1 cellular context compared by ENCODE assay signal in genomic region chr15:64095795-64096485, GRCh38.
TF ChIP-seq lines count a peak whose summit lies in the region.

SNX1 (plus strand) TSS chr15:64095982; CDS start chr15:64096014, 32 bp downstream.

TF ChIP-seq in HepG2, 621 proteins besides CTCF, POLR2A, EP300 and RAD21 (continued from another document and continues in another):
- TF ChIP-seq KIAA2018 (CRISPR knock-in tag; IDR thresholded peaks at IDR 0.05; ENCODE audit: borderline replicate concordance) (no peak), PRMT3 (CRISPR knock-in tag; IDR thresholded peaks at IDR 0.05; ENCODE audit: borderline replicate concordance, low read depth) (no peak), CENPT (CRISPR knock-in tag; IDR thresholded peaks at IDR 0.05; ENCODE audit: low read depth) (no peak), ZNF577 (CRISPR knock-in tag; IDR thresholded peaks at IDR 0.05; ENCODE audit: borderline replicate concordance, low read depth) (no peak), ZBTB26 (CRISPR knock-in tag; IDR thresholded peaks at IDR 0.05; ENCODE audit: borderline replicate concordance) (no peak), ZNF75D (CRISPR knock-in tag; IDR thresholded peaks at IDR 0.05; ENCODE audit: borderline replicate concordance) (no peak), ZNF121 (CRISPR knock-in tag; IDR thresholded peaks at IDR 0.05) (no peak), ZNF430 (CRISPR knock-in tag; IDR thresholded peaks at IDR 0.05) (peak; percentile 76), KLF16 (CRISPR knock-in tag; IDR thresholded peaks at IDR 0.05) (peak in 1 of 2 experiments; percentile 91; a peak in 2 of 4 replicates), HMG20A (CRISPR knock-in tag; IDR thresholded peaks at IDR 0.05; ENCODE audit: borderline replicate concordance) (peak; percentile 18; the same call in 1 of the 2 replicates), FOXM1 (CRISPR knock-in tag; IDR thresholded peaks at IDR 0.05) (no peak), MAFF (IDR thresholded peaks at IDR 0.05; ENCODE audit: low read depth, low read length) (no peak), ATAD3A (CRISPR knock-in tag; IDR thresholded peaks at IDR 0.05) (no peak), ZNF296 (CRISPR knock-in tag; conservative IDR thresholded peaks at IDR 0.05) (no peak), ZNF766 (CRISPR knock-in tag; IDR thresholded peaks at IDR 0.05; ENCODE audit: borderline replicate concordance) (no peak), ZNF34 (CRISPR knock-in tag; IDR thresholded peaks at IDR 0.05; ENCODE audit: borderline replicate concordance) (no peak; the same call in 1 of the 2 replicates), ZFP37 (CRISPR knock-in tag; IDR thresholded peaks at IDR 0.05; ENCODE audit: borderline replicate concordance) (no peak), ZNF225 (CRISPR knock-in tag; IDR thresholded peaks at IDR 0.05) (0 out of 2 replicates have a peak, but pooled peaks have one; percentile 46), ADNP (CRISPR knock-in tag; IDR thresholded peaks at IDR 0.05) (no peak), ZNF20 (CRISPR knock-in tag; IDR thresholded peaks at IDR 0.05) (no peak), EZH2 (conservative IDR thresholded peaks at IDR 0.05; ENCODE audit: low read depth, low read length) (no peak), SIN3B (IDR thresholded peaks at IDR 0.05; ENCODE audit: low read length) (peak; percentile 88), ZNF329 (CRISPR knock-in tag; IDR thresholded peaks at IDR 0.05; ENCODE audit: low read depth) (no peak), KDM2A (CRISPR knock-in tag; IDR thresholded peaks at IDR 0.05; ENCODE audit: borderline replicate concordance, low read depth) (peak; percentile 94), MED1 (CRISPR knock-in tag; IDR thresholded peaks at IDR 0.05) (peak; percentile 75), ZNF775 (CRISPR knock-in tag; IDR thresholded peaks at IDR 0.05; ENCODE audit: borderline replicate concordance) (no peak), TFDP2 (CRISPR knock-in tag; IDR thresholded peaks at IDR 0.05) (peak; percentile 63; the same call in 1 of the 2 replicates), ZNF292 (CRISPR knock-in tag; IDR thresholded peaks at IDR 0.05; ENCODE audit: borderline replicate concordance, low read depth) (no peak), GLI4 (CRISPR knock-in tag; IDR thresholded peaks at IDR 0.05; ENCODE audit: borderline replicate concordance) (no peak)
- TF ChIP-seq, protein P1, sequence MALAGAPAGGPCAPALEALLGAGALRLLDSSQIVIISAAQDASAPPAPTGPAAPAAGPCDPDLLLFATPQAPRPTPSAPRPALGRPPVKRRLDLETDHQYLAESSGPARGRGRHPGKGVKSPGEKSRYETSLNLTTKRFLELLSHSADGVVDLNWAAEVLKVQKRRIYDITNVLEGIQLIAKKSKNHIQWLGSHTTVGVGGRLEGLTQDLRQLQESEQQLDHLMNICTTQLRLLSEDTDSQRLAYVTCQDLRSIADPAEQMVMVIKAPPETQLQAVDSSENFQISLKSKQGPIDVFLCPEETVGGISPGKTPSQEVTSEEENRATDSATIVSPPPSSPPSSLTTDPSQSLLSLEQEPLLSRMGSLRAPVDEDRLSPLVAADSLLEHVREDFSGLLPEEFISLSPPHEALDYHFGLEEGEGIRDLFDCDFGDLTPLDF (CRISPR knock-in tag; IDR thresholded peaks at IDR 0.05), result no peak
- TF ChIP-seq, protein P2, sequence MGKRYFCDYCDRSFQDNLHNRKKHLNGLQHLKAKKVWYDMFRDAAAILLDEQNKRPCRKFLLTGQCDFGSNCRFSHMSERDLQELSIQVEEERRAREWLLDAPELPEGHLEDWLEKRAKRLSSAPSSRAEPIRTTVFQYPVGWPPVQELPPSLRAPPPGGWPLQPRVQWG (CRISPR knock-in tag; IDR thresholded peaks at IDR 0.05; ENCODE audit: borderline replicate concordance, low read depth), result no peak
- TF ChIP-seq, protein P3, sequence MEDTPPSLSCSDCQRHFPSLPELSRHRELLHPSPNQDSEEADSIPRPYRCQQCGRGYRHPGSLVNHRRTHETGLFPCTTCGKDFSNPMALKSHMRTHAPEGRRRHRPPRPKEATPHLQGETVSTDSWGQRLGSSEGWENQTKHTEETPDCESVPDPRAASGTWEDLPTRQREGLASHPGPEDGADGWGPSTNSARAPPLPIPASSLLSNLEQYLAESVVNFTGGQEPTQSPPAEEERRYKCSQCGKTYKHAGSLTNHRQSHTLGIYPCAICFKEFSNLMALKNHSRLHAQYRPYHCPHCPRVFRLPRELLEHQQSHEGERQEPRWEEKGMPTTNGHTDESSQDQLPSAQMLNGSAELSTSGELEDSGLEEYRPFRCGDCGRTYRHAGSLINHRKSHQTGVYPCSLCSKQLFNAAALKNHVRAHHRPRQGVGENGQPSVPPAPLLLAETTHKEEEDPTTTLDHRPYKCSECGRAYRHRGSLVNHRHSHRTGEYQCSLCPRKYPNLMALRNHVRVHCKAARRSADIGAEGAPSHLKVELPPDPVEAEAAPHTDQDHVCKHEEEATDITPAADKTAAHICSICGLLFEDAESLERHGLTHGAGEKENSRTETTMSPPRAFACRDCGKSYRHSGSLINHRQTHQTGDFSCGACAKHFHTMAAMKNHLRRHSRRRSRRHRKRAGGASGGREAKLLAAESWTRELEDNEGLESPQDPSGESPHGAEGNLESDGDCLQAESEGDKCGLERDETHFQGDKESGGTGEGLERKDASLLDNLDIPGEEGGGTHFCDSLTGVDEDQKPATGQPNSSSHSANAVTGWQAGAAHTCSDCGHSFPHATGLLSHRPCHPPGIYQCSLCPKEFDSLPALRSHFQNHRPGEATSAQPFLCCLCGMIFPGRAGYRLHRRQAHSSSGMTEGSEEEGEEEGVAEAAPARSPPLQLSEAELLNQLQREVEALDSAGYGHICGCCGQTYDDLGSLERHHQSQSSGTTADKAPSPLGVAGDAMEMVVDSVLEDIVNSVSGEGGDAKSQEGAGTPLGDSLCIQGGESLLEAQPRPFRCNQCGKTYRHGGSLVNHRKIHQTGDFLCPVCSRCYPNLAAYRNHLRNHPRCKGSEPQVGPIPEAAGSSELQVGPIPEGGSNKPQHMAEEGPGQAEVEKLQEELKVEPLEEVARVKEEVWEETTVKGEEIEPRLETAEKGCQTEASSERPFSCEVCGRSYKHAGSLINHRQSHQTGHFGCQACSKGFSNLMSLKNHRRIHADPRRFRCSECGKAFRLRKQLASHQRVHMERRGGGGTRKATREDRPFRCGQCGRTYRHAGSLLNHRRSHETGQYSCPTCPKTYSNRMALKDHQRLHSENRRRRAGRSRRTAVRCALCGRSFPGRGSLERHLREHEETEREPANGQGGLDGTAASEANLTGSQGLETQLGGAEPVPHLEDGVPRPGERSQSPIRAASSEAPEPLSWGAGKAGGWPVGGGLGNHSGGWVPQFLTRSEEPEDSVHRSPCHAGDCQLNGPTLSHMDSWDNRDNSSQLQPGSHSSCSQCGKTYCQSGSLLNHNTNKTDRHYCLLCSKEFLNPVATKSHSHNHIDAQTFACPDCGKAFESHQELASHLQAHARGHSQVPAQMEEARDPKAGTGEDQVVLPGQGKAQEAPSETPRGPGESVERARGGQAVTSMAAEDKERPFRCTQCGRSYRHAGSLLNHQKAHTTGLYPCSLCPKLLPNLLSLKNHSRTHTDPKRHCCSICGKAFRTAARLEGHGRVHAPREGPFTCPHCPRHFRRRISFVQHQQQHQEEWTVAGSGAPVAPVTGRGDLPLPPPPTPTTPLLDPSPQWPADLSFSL (CRISPR knock-in tag; IDR thresholded peaks at IDR 0.05), result no peak
- TF ChIP-seq, protein P4, sequence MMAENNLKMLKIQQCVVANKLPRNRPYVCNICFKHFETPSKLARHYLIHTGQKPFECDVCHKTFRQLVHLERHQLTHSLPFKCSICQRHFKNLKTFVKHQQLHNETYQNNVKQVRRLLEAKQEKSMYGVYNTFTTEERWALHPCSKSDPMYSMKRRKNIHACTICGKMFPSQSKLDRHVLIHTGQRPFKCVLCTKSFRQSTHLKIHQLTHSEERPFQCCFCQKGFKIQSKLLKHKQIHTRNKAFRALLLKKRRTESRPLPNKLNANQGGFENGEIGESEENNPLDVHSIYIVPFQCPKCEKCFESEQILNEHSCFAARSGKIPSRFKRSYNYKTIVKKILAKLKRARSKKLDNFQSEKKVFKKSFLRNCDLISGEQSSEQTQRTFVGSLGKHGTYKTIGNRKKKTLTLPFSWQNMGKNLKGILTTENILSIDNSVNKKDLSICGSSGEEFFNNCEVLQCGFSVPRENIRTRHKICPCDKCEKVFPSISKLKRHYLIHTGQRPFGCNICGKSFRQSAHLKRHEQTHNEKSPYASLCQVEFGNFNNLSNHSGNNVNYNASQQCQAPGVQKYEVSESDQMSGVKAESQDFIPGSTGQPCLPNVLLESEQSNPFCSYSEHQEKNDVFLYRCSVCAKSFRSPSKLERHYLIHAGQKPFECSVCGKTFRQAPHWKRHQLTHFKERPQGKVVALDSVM (CRISPR knock-in tag; IDR thresholded peaks at IDR 0.05), result peak; percentile 53; the same call in 1 of the 2 replicates
- TF ChIP-seq, protein P5, sequence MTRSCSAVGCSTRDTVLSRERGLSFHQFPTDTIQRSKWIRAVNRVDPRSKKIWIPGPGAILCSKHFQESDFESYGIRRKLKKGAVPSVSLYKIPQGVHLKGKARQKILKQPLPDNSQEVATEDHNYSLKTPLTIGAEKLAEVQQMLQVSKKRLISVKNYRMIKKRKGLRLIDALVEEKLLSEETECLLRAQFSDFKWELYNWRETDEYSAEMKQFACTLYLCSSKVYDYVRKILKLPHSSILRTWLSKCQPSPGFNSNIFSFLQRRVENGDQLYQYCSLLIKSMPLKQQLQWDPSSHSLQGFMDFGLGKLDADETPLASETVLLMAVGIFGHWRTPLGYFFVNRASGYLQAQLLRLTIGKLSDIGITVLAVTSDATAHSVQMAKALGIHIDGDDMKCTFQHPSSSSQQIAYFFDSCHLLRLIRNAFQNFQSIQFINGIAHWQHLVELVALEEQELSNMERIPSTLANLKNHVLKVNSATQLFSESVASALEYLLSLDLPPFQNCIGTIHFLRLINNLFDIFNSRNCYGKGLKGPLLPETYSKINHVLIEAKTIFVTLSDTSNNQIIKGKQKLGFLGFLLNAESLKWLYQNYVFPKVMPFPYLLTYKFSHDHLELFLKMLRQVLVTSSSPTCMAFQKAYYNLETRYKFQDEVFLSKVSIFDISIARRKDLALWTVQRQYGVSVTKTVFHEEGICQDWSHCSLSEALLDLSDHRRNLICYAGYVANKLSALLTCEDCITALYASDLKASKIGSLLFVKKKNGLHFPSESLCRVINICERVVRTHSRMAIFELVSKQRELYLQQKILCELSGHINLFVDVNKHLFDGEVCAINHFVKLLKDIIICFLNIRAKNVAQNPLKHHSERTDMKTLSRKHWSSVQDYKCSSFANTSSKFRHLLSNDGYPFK (CRISPR knock-in tag; IDR thresholded peaks at IDR 0.05; ENCODE audit: borderline replicate concordance), result peak; percentile 94
